ENCODE assay signal across 10 cellular contexts in the genomic region with DNA sequence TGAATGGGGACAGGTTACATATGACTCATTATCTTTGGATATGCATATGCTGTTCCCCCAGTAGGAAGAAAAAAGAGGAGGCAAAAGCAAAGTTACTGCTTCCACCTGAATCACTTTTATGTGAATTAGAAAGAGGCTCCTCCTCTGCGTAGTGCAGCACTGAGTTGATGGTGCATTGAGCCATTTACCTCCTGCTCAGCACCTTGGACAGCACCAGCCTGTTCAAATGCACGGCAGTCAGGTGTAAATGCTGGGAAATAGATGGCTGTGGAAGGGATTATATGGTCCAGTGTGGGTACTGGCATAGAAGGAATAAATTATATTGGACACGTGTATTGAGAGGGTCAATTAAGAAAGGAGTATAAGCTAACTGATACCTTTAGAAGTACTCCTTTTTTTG.
A peak's percentile ranks its signal among the peaks of the same experiment; 100 is the strongest.
DNase-seq lines count a peak whose midpoint lies in the region; ATAC-seq and TF ChIP-seq lines count a peak whose summit lies in the region.
"Had no signal": no experiment of that assay in that cellular context is flagged by ENCODE, and none has a peak within 500 bp of the region (broad histone marks: within the 10 kb centered on the region; RNA-seq: fewer than 3 reads in every experiment).

No MANE protein-coding gene starts in this region.

- H3K4me1 Mint-ChIP-seq in endothelial cell (ENCODE audit: unreplicated experiment), result no peaks in the 10 kb centered on the region

- no peaks in the 10 kb centered on the region for H3K36me3 ChIP-seq in effector memory CD4-positive, alpha-beta T cell (ENCODE audit: control insufficient read depth, insufficient read depth, low read length)

- H3K27ac ChIP-seq in effector memory CD4-positive, alpha-beta T cell (ENCODE audit: insufficient read depth, low read length, poor library complexity, severe bottlenecking), result no peak overlapping the region

- no peaks in the 10 kb centered on the region for H3K27me3 ChIP-seq in effector memory CD4-positive, alpha-beta T cell (replicated peaks; ENCODE audit: control insufficient read depth, insufficient read depth, low read length, poor library complexity, severe bottlenecking)

- H3K27ac Mint-ChIP-seq in endothelial cell (ENCODE audit: unreplicated experiment), result no peak overlapping the region

- peak; percentile 1 for DNase-seq in NK-92 treated with Interleukin-12 subunit alpha and Interleukin-12 subunit beta, amount 100 ng/mL, for 24 hours (lab: John Stamatoyannopoulos, UW)
- DNase-seq in NK-92 (lab: John Stamatoyannopoulos, UW; ENCODE audit: unreplicated experiment), result no peak
- peak; percentile 16 for DNase-seq in NCI-H460 (ENCODE audit: extremely low read depth, low read depth)
- peak; percentile 31 for DNase-seq in endothelial cell (ENCODE audit: low spot score)
- peak; percentile 1 for DNase-seq in renal cortical epithelial cell (ENCODE audit: low read depth)
- DNase-seq in effector memory CD4-positive, alpha-beta T cell, result no peak
- no peak for DNase-seq in NCI-H526 treated with DMSO at 0.1 percent for 48 hours (lab: John Stamatoyannopoulos, UW)
- DNase-seq: activated T-cell treated with anti-CD3 and anti-CD28 coated beads for 4 hours, NCI-H774 had no signal

- no peak for TF ChIP-seq CTCF in endothelial cell (IDR thresholded peaks at IDR 0.05; ENCODE audit: unreplicated experiment)

- no peaks in the 10 kb centered on the region for H3K4me1 ChIP-seq in effector memory CD4-positive, alpha-beta T cell (ENCODE audit: control insufficient read depth, insufficient read depth, low read length, poor library complexity, severe bottlenecking)

- ATAC-seq in GM18520 (IDR thresholded peaks at IDR 0.05; ENCODE audit: unreplicated experiment), result no peak

- H3K9me3 Mint-ChIP-seq in endothelial cell (ENCODE audit: unreplicated experiment), result peaks cover 4% of the 10 kb centered on the region

- no peaks in the 10 kb centered on the region for H3K27me3 Mint-ChIP-seq in endothelial cell (ENCODE audit: unreplicated experiment)

- H3K4me3 Mint-ChIP-seq in endothelial cell (ENCODE audit: unreplicated experiment), result no peak overlapping the region

- no peaks in the 10 kb centered on the region for H3K9me3 ChIP-seq in effector memory CD4-positive, alpha-beta T cell (ENCODE audit: control insufficient read depth, low read length)

- H3K36me3 Mint-ChIP-seq in endothelial cell (ENCODE audit: low read depth, unreplicated experiment), result peaks cover 4% of the 10 kb centered on the region

- no peak overlapping the region for H3K4me3 ChIP-seq in effector memory CD4-positive, alpha-beta T cell (ENCODE audit: insufficient read depth, low read depth, low read length, poor library complexity, severe bottlenecking)

Comparison
In these comparisons a context has a peak if more than half of its experiments do, and no peak if none do; other contexts are left out.
1. DNase-seq: peak in NK-92 treated with Interleukin-12 subunit alpha and Interleukin-12 subunit beta, amount 100 ng/mL, for 24 hours (single experiment), NCI-H460 (single experiment), endothelial cell (single experiment) and renal cortical epithelial cell (single experiment); none in NK-92 (single experiment), effector memory CD4-positive, alpha-beta T cell (0 of 3) and NCI-H526 treated with DMSO at 0.1 percent for 48 hours (single experiment).